20 cellular contexts compared by ENCODE assay signal in the genomic region with DNA sequence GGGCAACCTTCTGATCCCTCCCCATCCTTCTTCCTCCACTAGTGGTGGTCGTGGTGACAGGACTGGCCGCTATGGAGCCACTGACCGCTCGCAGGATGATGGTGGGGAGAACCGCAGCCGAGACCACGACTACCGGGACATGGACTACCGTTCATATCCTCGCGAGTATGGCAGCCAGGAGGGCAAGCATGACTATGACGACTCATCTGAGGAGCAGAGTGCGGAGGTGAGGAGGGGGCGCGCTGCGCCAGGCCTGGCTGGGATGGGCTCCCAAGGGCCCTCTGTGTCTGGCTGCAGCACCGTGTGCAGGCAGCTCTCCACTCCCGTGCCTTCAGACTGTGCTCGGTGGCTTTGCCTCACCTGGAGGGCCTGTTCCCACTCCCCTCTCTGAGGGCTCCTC.
"Had no signal": no experiment of that assay in that cellular context is flagged by ENCODE, and none has a peak within 500 bp of the region (broad histone marks: within the 10 kb centered on the region; RNA-seq: fewer than 3 reads in every experiment).

No MANE protein-coding gene starts in this region.

- H3K4me1 Mint-ChIP-seq: endodermal cell had no signal

- H3K4me1 ChIP-seq: esophagus squamous epithelium, pancreas, psoas muscle, vagina had no signal

- H3K27me3 ChIP-seq: vagina had no signal

- H3K4me3 ChIP-seq: esophagus squamous epithelium, pancreas, psoas muscle, vagina had no signal

- H3K27ac ChIP-seq: esophagus squamous epithelium, pancreas, psoas muscle, vagina had no signal

- H3K9me3 Mint-ChIP-seq: activated T-helper 1 cell treated with anti-CD3 and anti-CD28 coated beads, Interleukin-12 subunit alpha, Interleukin-12 subunit beta, Interleukin-2, Interleukin-4 antibody, amounts not matched to agents 30 ng/mL and 10 ng/mL and 1 ng/mL, durations not matched to agents 14 hours and 24 hours and 36 hours; dendritic cell treated with granulocyte-macrophage colony-stimulating factor and Interleukin-4, amounts not matched to agents 40 ng/mL and 50 ng/mL, for 4 days had no signal

- H3K4me3 Mint-ChIP-seq: activated CD4-positive, alpha-beta T cell treated with anti-CD3 and anti-CD28 coated beads for 36 hours; activated T-helper 1 cell treated with anti-CD3 and anti-CD28 coated beads, Interleukin-12 subunit alpha, Interleukin-12 subunit beta, Interleukin-2, Interleukin-4 antibody, amounts not matched to agents 30 ng/mL and 10 ng/mL and 1 ng/mL, durations not matched to agents 14 hours and 24 hours and 36 hours; dendritic cell treated with granulocyte-macrophage colony-stimulating factor and Interleukin-4, amounts not matched to agents 40 ng/mL and 50 ng/mL, for 4 days; endodermal cell; naive thymus-derived CD4-positive, alpha-beta T cell; type B pancreatic cell had no signal

- DNase-seq: activated CD4-positive, alpha-beta T cell treated with anti-CD3 and anti-CD28 coated beads for 36 hours; activated CD4-positive, CD25-positive, alpha-beta regulatory T cell; activated gamma-delta T cell treated with Interleukin-2 at 50 U/mL for 16 hours; activated naive CD4-positive, alpha-beta T cell treated with anti-CD3 and anti-CD28 coated beads, Interleukin-2, amount 50 U/mL, for 16 hours; activated T-cell treated with anti-CD3 and anti-CD28 coated beads, Interleukin-2, amount 50 U/mL, for 1 hour; amniotic stem cell; central memory CD4-positive, alpha-beta T cell; endodermal cell; esophagus squamous epithelium; foreskin melanocyte; midbrain; naive thymus-derived CD4-positive, alpha-beta T cell; psoas muscle; stimulated activated naive CD4-positive, alpha-beta T cell; T-helper 1 cell had no signal

- H3K9me3 ChIP-seq: esophagus squamous epithelium, pancreas, psoas muscle, vagina had no signal

- H3K27me3 Mint-ChIP-seq: activated CD4-positive, alpha-beta T cell treated with anti-CD3 and anti-CD28 coated beads for 36 hours; dendritic cell treated with granulocyte-macrophage colony-stimulating factor and Interleukin-4, amounts not matched to agents 40 ng/mL and 50 ng/mL, for 4 days; naive thymus-derived CD4-positive, alpha-beta T cell; type B pancreatic cell had no signal

- H3K27ac Mint-ChIP-seq: activated T-helper 1 cell treated with anti-CD3 and anti-CD28 coated beads, Interleukin-12 subunit alpha, Interleukin-12 subunit beta, Interleukin-2, Interleukin-4 antibody, amounts not matched to agents 30 ng/mL and 10 ng/mL and 1 ng/mL, durations not matched to agents 14 hours and 24 hours and 36 hours; endodermal cell; type B pancreatic cell had no signal

- ATAC-seq: activated CD4-positive, alpha-beta T cell treated with anti-CD3 and anti-CD28 coated beads for 36 hours; naive thymus-derived CD4-positive, alpha-beta T cell; pancreas had no signal
